ENCODE assay signal across 20 cellular contexts in the genomic region with DNA sequence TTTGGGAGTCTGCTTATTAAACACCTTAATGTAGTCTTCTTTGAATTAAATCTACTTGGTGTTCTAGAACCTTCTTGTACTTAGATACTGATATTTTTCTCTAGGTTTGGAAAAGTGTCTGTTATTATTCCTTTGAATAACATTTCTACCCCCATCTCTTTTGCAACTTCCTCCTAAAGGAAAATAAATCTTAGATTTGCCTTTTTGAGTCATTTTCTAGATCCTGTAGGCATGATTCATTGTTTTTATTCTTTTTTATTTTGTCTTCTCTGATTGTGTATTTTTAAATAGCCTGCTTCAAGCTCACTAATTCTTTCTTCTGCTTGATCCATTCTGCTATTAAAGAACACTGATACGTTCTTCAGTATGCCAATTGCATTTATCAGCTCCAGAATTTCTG.
DNase-seq lines count a peak whose midpoint lies in the region; ATAC-seq and TF ChIP-seq lines count a peak whose summit lies in the region.
"Had no signal": no experiment of that assay in that cellular context is flagged by ENCODE, and none has a peak within 500 bp of the region (broad histone marks: within the 10 kb centered on the region; RNA-seq: fewer than 3 reads in every experiment).

No MANE protein-coding gene starts in this region.

- no peak for TF ChIP-seq CTCF in MCF 10A (IDR thresholded peaks at IDR 0.05; ENCODE audit: unreplicated experiment)
- TF ChIP-seq CTCF in mammary epithelial cell (conservative IDR thresholded peaks at IDR 0.05 in 1 of 2, IDR thresholded peaks at IDR 0.05 in 1 of 2; ENCODE audit: extremely low read depth in 1 of 2, insufficient read depth in 1 of 2, low read depth in 1 of 2, low read length in 2 of 2) = no peak
- no peak for TF ChIP-seq CTCF in chondrocyte (IDR thresholded peaks at IDR 0.05)
- TF ChIP-seq CTCF in fibroblast of villous mesenchyme (IDR thresholded peaks at IDR 0.05; ENCODE audit: insufficient read depth, low read depth, low read length) = no peak

- H2AFZ ChIP-seq in mammary epithelial cell (ENCODE audit: low read depth, low read length) = no peak overlapping the region
- H2AFZ ChIP-seq: GM23338 had no signal

- H3K27ac Mint-ChIP-seq in MCF 10A (ENCODE audit: low read depth, unreplicated experiment) = peak overlapping the region; percentile 24
- peak overlapping the region; percentile 27 for H3K27ac Mint-ChIP-seq in chondrocyte (ENCODE audit: unreplicated experiment)
- H3K27ac Mint-ChIP-seq: CD4-positive, alpha-beta memory T cell had no signal

- WGBS in mammary epithelial cell (ENCODE audit: low coverage, missing lambda C conversion rate) = 94% methylated on average over 1 of the region's 1 CpG

- H3K9me3 ChIP-seq in mammary epithelial cell (replicated peaks; ENCODE audit: insufficient read depth, low read length) = no peaks in the 10 kb centered on the region

- POLR2A ChIA-PET in MCF 10A (lab: Yijun Ruan, JAX) = no interaction called here

- intact Hi-C loops in MCF 10A (cut with micrococcal nuclease) = no loop called here
- intact Hi-C loops in mammary epithelial cell (cut with micrococcal nuclease) = no loop called here
- intact Hi-C loops in posterior cingulate gyrus (cut with DNase I) = no loop called here

- H4K20me1 ChIP-seq in mammary epithelial cell (ENCODE audit: insufficient read depth, low read length) = no peaks in the 10 kb centered on the region

- H3K27me3 Mint-ChIP-seq in MCF 10A (ENCODE audit: insufficient read depth, unreplicated experiment) (no peaks in the 10 kb centered on the region), chondrocyte (ENCODE audit: low read depth) (peaks cover 1% of the 10 kb centered on the region)
- H3K27me3 Mint-ChIP-seq: CD4-positive, alpha-beta memory T cell had no signal

- no peak for ATAC-seq in HG03460 (IDR thresholded peaks at IDR 0.05; ENCODE audit: unreplicated experiment)
- ATAC-seq in HG02885 (IDR thresholded peaks at IDR 0.05; ENCODE audit: poor library complexity, unreplicated experiment) = no peak
- ATAC-seq: GM23338 had no signal

- in situ Hi-C loops in mammary epithelial cell (cut with MboI; ENCODE audit: low sequenced_read_pairs in 2 of 2) = no loop called here

- H3K4me1 Mint-ChIP-seq in MCF 10A (ENCODE audit: insufficient read depth, unreplicated experiment) = peaks cover 20% of the 10 kb centered on the region
- H3K4me1 Mint-ChIP-seq in chondrocyte (ENCODE audit: low read depth) = peaks cover 26% of the 10 kb centered on the region
- H3K4me1 Mint-ChIP-seq: CD4-positive, alpha-beta memory T cell; GM23338 had no signal

- H3K36me3 Mint-ChIP-seq in MCF 10A (ENCODE audit: insufficient read depth, unreplicated experiment) = peaks cover 6% of the 10 kb centered on the region
- no peaks in the 10 kb centered on the region for H3K36me3 Mint-ChIP-seq in chondrocyte (ENCODE audit: low read depth)
- H3K36me3 Mint-ChIP-seq: CD4-positive, alpha-beta memory T cell had no signal

- no peak overlapping the region for H3K9ac ChIP-seq in mammary epithelial cell (ENCODE audit: insufficient read depth, low read length)

- H3K27ac ChIP-seq in mammary epithelial cell (ENCODE audit: insufficient read depth, low read depth, low read length) = no peak overlapping the region
- H3K27ac ChIP-seq: 22Rv1 had no signal

- no peaks in the 10 kb centered on the region for H3K79me2 ChIP-seq in mammary epithelial cell (ENCODE audit: insufficient read depth, low read length)

- no peaks in the 10 kb centered on the region for H3K36me3 ChIP-seq in mammary epithelial cell (ENCODE audit: insufficient read depth, low read length)

- BruUV-seq in MCF 10A (replicated peaks; lab: Mats Ljungman, UMichigan) (no TSS peak), mammary epithelial cell (replicated peaks; lab: Mats Ljungman, UMichigan) (no TSS peak)

- dilution Hi-C loops in mammary epithelial cell (cut with HindIII; ENCODE audit: low sequenced_read_pairs) = no loop called here

- H3K9me3 Mint-ChIP-seq in MCF 10A (ENCODE audit: unreplicated experiment) (no peaks in the 10 kb centered on the region), chondrocyte (ENCODE audit: low read depth) (peaks cover 8% of the 10 kb centered on the region)
- H3K9me3 Mint-ChIP-seq: GM23338 had no signal

- no peaks in the 10 kb centered on the region for H3K27me3 ChIP-seq in mammary epithelial cell (ENCODE audit: insufficient read depth, low read length)

- no peak overlapping the region for H3K4me2 ChIP-seq in mammary epithelial cell (ENCODE audit: insufficient read depth, low read depth, low read length)
- H3K4me2 ChIP-seq: GM23338 had no signal

- H3K4me1 ChIP-seq in mammary epithelial cell (ENCODE audit: insufficient read depth, low read length) = no peaks in the 10 kb centered on the region

- DNase-seq in MCF 10A (ENCODE audit: unreplicated experiment) (peak; percentile 14), mammary epithelial cell (no peak), chondrocyte (ENCODE audit: low spot score) (no peak), fibroblast of villous mesenchyme (ENCODE audit: low read depth) (peak; percentile 11), DMS53 treated with DMSO at 0.1 percent for 48 hours (lab: John Stamatoyannopoulos, UW; ENCODE audit: unreplicated experiment) (no peak), posterior cingulate gyrus (no peak)
- DNase-seq: Calu3; CD4-positive, alpha-beta memory T cell; DMS53; NCI-H1417 treated with DMSO at 0.1 percent for 48 hours; NCI-H1930; NCI-H2171; NCI-H446; NCI-H69; NK-92 treated with Interleukin-12 subunit alpha and Interleukin-12 subunit beta, amount 100 ng/mL, for 24 hours; SHP77 treated with DMSO at 0.1 percent for 48 hours had no signal

- CTCF ChIA-PET in MCF 10A (lab: Yijun Ruan, JAX) (no interaction called here), mammary epithelial cell (lab: Charles Lee; ENCODE audit: low non-redundant PET) (no interaction called here)

- no peak overlapping the region for H3K4me3 Mint-ChIP-seq in MCF 10A (ENCODE audit: unreplicated experiment)
- no peak overlapping the region for H3K4me3 Mint-ChIP-seq in chondrocyte (ENCODE audit: unreplicated experiment)
- H3K4me3 Mint-ChIP-seq: CD4-positive, alpha-beta memory T cell; GM23338 had no signal

- H3K4me3 ChIP-seq in mammary epithelial cell (replicated peaks in 1 of 3; ENCODE audit: insufficient read depth in 1 of 3, low read depth in 2 of 3, low read length in 3 of 3) = no peak overlapping the region
- no peak overlapping the region for H3K4me3 ChIP-seq in fibroblast of villous mesenchyme (ENCODE audit: low read depth, low read length)
- H3K4me3 ChIP-seq: GM23338 had no signal

Comparison
In these comparisons a context has a peak if more than half of its experiments do, and no peak if none do; other contexts are left out.
1. DNase-seq: peak in MCF 10A (single experiment) and fibroblast of villous mesenchyme (single experiment); none in mammary epithelial cell (single experiment), chondrocyte (single experiment), DMS53 treated with DMSO at 0.1 percent for 48 hours (single experiment) and posterior cingulate gyrus (0 of 10).